22 cellular contexts compared by ENCODE assay signal in genomic region chr12:64105026-64105425, GRCh38.
DNase-seq lines count a peak whose midpoint lies in the region; ATAC-seq and TF ChIP-seq lines count a peak whose summit lies in the region.
"Had no signal": no experiment of that assay in that cellular context is flagged by ENCODE, and none has a peak within 500 bp of the region (broad histone marks: within the 10 kb centered on the region; RNA-seq: fewer than 3 reads in every experiment).

No MANE protein-coding gene starts in this region.

- TF ChIP-seq CTCF in RWPE1 (conservative IDR thresholded peaks at IDR 0.05; ENCODE audit: low read depth) = no peak
- no peak for TF ChIP-seq CTCF in endothelial cell (IDR thresholded peaks at IDR 0.05; ENCODE audit: unreplicated experiment)
- no peak for TF ChIP-seq CTCF in thyroid gland (IDR thresholded peaks at IDR 0.05)

- H3K4me1 ChIP-seq in mesenchymal stem cell (ENCODE audit: control insufficient read depth, insufficient read depth, low read depth, low read length) = no peaks in the 10 kb centered on the region
- peaks cover 18 to 39% of the 10 kb centered on the region in 2 donors for H3K4me1 ChIP-seq in thyroid gland
- H3K4me1 ChIP-seq: BLaER1, Caco-2 had no signal

- H3K36me3 ChIP-seq in mesenchymal stem cell (ENCODE audit: control insufficient read depth in 1 of 2, insufficient read depth in 2 of 2, low read depth in 1 of 2, low read length in 2 of 2) = peaks cover 4 to 79% of the 10 kb centered on the region in 2 experiments
- no peaks in the 10 kb centered on the region for H3K36me3 ChIP-seq in thyroid gland
- H3K36me3 ChIP-seq: BLaER1 had no signal

- H3K9me3 ChIP-seq in mesenchymal stem cell (ENCODE audit: control insufficient read depth, low read length) (no peaks in the 10 kb centered on the region), thyroid gland (no peaks in the 10 kb centered on the region)
- H3K9me3 ChIP-seq: BLaER1, Caco-2, SJCRH30 had no signal

- no peak overlapping the region for H2AK5ac ChIP-seq in mesenchymal stem cell (ENCODE audit: low read length, severe bottlenecking)

- H3K4me2 ChIP-seq in mesenchymal stem cell (ENCODE audit: low read length, poor library complexity, severe bottlenecking) = no peak overlapping the region
- H3K4me2 ChIP-seq: BLaER1 had no signal

- no peaks in the 10 kb centered on the region for H3K4me1 Mint-ChIP-seq in endothelial cell (ENCODE audit: unreplicated experiment)
- H3K4me1 Mint-ChIP-seq: CD4-positive, alpha-beta memory T cell; IgD-negative memory B cell had no signal

- H2BK120ac ChIP-seq in mesenchymal stem cell (ENCODE audit: low read depth, low read length) = no peak overlapping the region

- H3K4me3 Mint-ChIP-seq in endothelial cell (ENCODE audit: unreplicated experiment) = peak overlapping the region; percentile 18
- H3K4me3 Mint-ChIP-seq: CD4-positive, alpha-beta memory T cell; IgD-negative memory B cell had no signal

- H3K4me3 ChIP-seq in mesenchymal stem cell (ENCODE audit: insufficient read depth in 1 of 2, low read depth in 1 of 2, low read length in 2 of 2) (no peak overlapping the region), thyroid gland (replicated peaks in 1 of 3) (no peak overlapping the region)
- H3K4me3 ChIP-seq: BLaER1, GM12878, GM23248, SJCRH30 had no signal

- no peaks in the 10 kb centered on the region for H3K9me3 Mint-ChIP-seq in endothelial cell (ENCODE audit: unreplicated experiment)
- H3K9me3 Mint-ChIP-seq: IgD-negative memory B cell had no signal

- H3K27me3 ChIP-seq in mesenchymal stem cell (ENCODE audit: control insufficient read depth in 1 of 2, insufficient read depth in 1 of 2, low read length in 2 of 2) (no peaks in the 10 kb centered on the region), thyroid gland (no peaks in the 10 kb centered on the region)
- H3K27me3 ChIP-seq: BLaER1, SJCRH30 had no signal

- peaks cover 10% of the 10 kb centered on the region for H3K36me3 Mint-ChIP-seq in endothelial cell (ENCODE audit: low read depth, unreplicated experiment)
- H3K36me3 Mint-ChIP-seq: CD4-positive, alpha-beta memory T cell; IgD-negative memory B cell had no signal

- no peak overlapping the region for H3K9ac ChIP-seq in mesenchymal stem cell (ENCODE audit: low read length)
- H3K9ac ChIP-seq: BLaER1, GM23248 had no signal

- no peak for DNase-seq in RWPE1 (ENCODE audit: low spot score)
- DNase-seq in endothelial cell (ENCODE audit: low spot score) = no peak
- DNase-seq in mesenchymal stem cell = no peak
- DNase-seq in thyroid gland = no peak
- DNase-seq in activated CD8-positive, alpha-beta memory T cell treated with anti-CD3 and anti-CD28 coated beads, Interleukin-2, amount 50 U/mL, for 48 hours = no peak
- no peak for DNase-seq in Ammon's horn (ENCODE audit: low spot score)
- DNase-seq: Caco-2; CD4-positive, alpha-beta memory T cell; DND-41; Karpas-422; NCI-H1694 treated with DMSO at 0.1 percent for 48 hours; NCI-H2107; NCI-H2227 treated with DMSO at 0.1 percent for 48 hours; NCI-H524; NCI-H774; NK-92 treated with Interleukin-12 subunit alpha and Interleukin-12 subunit beta, amount 100 ng/mL, for 24 hours; SJCRH30 had no signal

- peaks cover 2% of the 10 kb centered on the region for H3K27me3 Mint-ChIP-seq in endothelial cell (ENCODE audit: unreplicated experiment)
- H3K27me3 Mint-ChIP-seq: IgD-negative memory B cell had no signal

- ATAC-seq in HG02885 (IDR thresholded peaks at IDR 0.05; ENCODE audit: poor library complexity, unreplicated experiment) = no peak
- ATAC-seq: GM12878 had no signal

- no peak overlapping the region for H3K27ac Mint-ChIP-seq in endothelial cell (ENCODE audit: unreplicated experiment)
- H3K27ac Mint-ChIP-seq: CD4-positive, alpha-beta memory T cell; IgD-negative memory B cell had no signal

- H3K18ac ChIP-seq in mesenchymal stem cell (ENCODE audit: low read depth in 1 of 2, low read length in 2 of 2) = no peak overlapping the region

- no peak overlapping the region for H2BK12ac ChIP-seq in mesenchymal stem cell (ENCODE audit: low read length in 2 of 2)

- H3K14ac ChIP-seq in mesenchymal stem cell (ENCODE audit: low read length in 2 of 2) = no peak overlapping the region

- no peaks in the 10 kb centered on the region for H3K79me1 ChIP-seq in mesenchymal stem cell (replicated peaks; ENCODE audit: low read length, poor library complexity, severe bottlenecking)

- 90% methylated on average over 2 of the region's 3 CpGs for WGBS in mesenchymal stem cell
- 90 to 93% methylated on average over 3 of the region's 3 CpGs for WGBS in thyroid gland, 2 donors

- H3K4ac ChIP-seq in mesenchymal stem cell (ENCODE audit: low read depth in 1 of 2, low read length in 2 of 2) = no peak overlapping the region

- CTCF ChIA-PET in RWPE1 (lab: Yijun Ruan, JAX) = no interaction called here

- H4K8ac ChIP-seq in mesenchymal stem cell (ENCODE audit: low read length) = no peak overlapping the region

- intact Hi-C loops in thyroid gland (cut with DNase I) = no loop called here

- no peak overlapping the region for H2BK15ac ChIP-seq in mesenchymal stem cell (ENCODE audit: low read depth, poor library complexity, severe bottlenecking)

- H3K23ac ChIP-seq in mesenchymal stem cell (ENCODE audit: low read length in 2 of 2) = no peak overlapping the region

- H2BK5ac ChIP-seq in mesenchymal stem cell (ENCODE audit: low read depth, low read length, poor library complexity, severe bottlenecking) = no peak overlapping the region

- no peak overlapping the region for H4K91ac ChIP-seq in mesenchymal stem cell (ENCODE audit: low read length)

- peak overlapping the region; percentile 72 for H3K27ac ChIP-seq in RWPE1
- peak overlapping the region; percentile 33 for H3K27ac ChIP-seq in mesenchymal stem cell (ENCODE audit: low read length, poor library complexity, severe bottlenecking)
- H3K27ac ChIP-seq in thyroid gland = peak overlapping the region; percentile 47 to 76 (median 63)
- H3K27ac ChIP-seq: BLaER1, GM23248, SJCRH30 had no signal

- POLR2A ChIA-PET in RWPE1 (lab: Yijun Ruan, JAX; ENCODE audit: low non-redundant PET) = interaction anchor here (1.0 kb wide), 1 partner anchor 17 kb away, joined by 3 read pairs; no protein-coding TSS in a partner anchor

- H2AFZ ChIP-seq in mesenchymal stem cell (ENCODE audit: low read depth, low read length) = no peak overlapping the region
- H2AFZ ChIP-seq: GM23248 had no signal

- no peak for TF ChIP-seq POLR2A in thyroid gland (IDR thresholded peaks at IDR 0.05)
